In the genomic region with DNA sequence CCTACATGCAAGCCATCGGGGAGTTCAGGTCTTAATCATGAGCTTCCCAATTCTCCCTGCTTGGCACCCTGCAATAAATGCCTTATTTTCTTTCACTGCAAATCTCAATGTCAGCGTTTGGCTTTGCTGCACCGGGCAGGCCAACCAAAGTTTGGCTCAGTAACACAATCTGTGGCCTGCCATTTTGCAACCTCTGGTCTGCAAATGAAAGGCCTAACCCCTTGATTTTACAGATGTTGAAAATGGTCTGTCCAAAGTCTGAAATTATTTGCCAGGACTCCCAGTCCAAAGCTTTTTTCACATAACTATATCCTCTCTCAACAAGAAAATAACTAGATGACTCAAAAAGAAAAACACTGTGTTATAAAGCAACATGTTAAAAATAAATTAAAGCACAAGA, we compare ENCODE assay signal across 17 cellular contexts. TPM values are rescaled to one million over a fixed set of nuclear protein-coding genes. Genes with fewer than 3 reads are reported as not detected.
DNase-seq lines count a peak whose midpoint lies in the region; ATAC-seq, FAIRE-seq and TF ChIP-seq lines count a peak whose summit lies in the region.
"Had no signal": no experiment of that assay in that cellular context is flagged by ENCODE, and none has a peak within 500 bp of the region (broad histone marks: within the 10 kb centered on the region; RNA-seq: fewer than 3 reads in every experiment).

No MANE protein-coding gene starts in this region.

- H3K9ac ChIP-seq in K562 (ENCODE audit: insufficient read depth in 1 of 2, low read depth in 2 of 2, low read length in 2 of 2) (no peak overlapping the region), liver (ENCODE audit: low read depth in 1 of 2, low read length in 2 of 2) (no peak overlapping the region)
- H3K9ac ChIP-seq: BLaER1 had no signal

- H4K20me1 ChIP-seq in K562 (replicated peaks; ENCODE audit: control insufficient read depth, insufficient read depth, low read length), result no peaks in the 10 kb centered on the region
- H4K20me1 ChIP-seq: BLaER1 had no signal

- H3K36me3 ChIP-seq in K562 (ENCODE audit: control insufficient read depth, insufficient read depth, low read length) (no peaks in the 10 kb centered on the region), liver (ENCODE audit: control insufficient read depth in 4 of 4, insufficient read depth in 3 of 4, low read depth in 1 of 4, low read length in 3 of 4) (no peaks in the 10 kb centered on the region), testis (ENCODE audit: low read depth, missing control alignments) (no peaks in the 10 kb centered on the region)
- H3K36me3 ChIP-seq: BLaER1, uterus had no signal

- no TSS peak for BruUV-seq in K562 (replicated peaks; lab: Mats Ljungman, UMichigan)

- POLR2A ChIA-PET in K562 (lab: Yijun Ruan, JAX), result interaction anchor here (0.8 to 2.6 kb wide), 3 partner anchors 10 to 17 kb away, joined by 3 to 8 read pairs (median 3); no protein-coding TSS in a partner anchor

- H3K27ac Mint-ChIP-seq in activated CD4-positive, alpha-beta T cell treated with anti-CD3 and anti-CD28 coated beads, Interleukin-2, amount 10 ng/mL, durations not matched to agents 24 days and 14 days, result peak overlapping the region; percentile 6
- H3K27ac Mint-ChIP-seq in stimulated activated effector memory CD8-positive, alpha-beta T cell treated with anti-CD3 and anti-CD28 coated beads, Interleukin-12 subunit alpha, Interleukin-12 subunit beta, amount 100 ng/mL, for 72 hours, result peak overlapping the region; percentile 89

- no peak for TF ChIP-seq POLR2A in K562 (conservative IDR thresholded peaks at IDR 0.05)
- no peak for TF ChIP-seq POLR2A in testis (IDR thresholded peaks at IDR 0.05)

- H3K4me1 ChIP-seq in K562 (replicated peaks in 1 of 2; ENCODE audit: control insufficient read depth in 2 of 2, insufficient read depth in 2 of 2, low read length in 2 of 2), result peaks cover 0 to 38% of the 10 kb centered on the region in 2 experiments
- peaks cover 0 to 4% (median 2%) of the 10 kb centered on the region in 4 donors for H3K4me1 ChIP-seq in liver (ENCODE audit: control insufficient read depth in 4 of 4, insufficient read depth in 4 of 4, low read length in 3 of 4)
- H3K4me1 ChIP-seq in testis, result peaks cover 6% of the 10 kb centered on the region
- H3K4me1 ChIP-seq: uterus had no signal

- no peaks in the 10 kb centered on the region for H3K79me2 ChIP-seq in K562 (ENCODE audit: control insufficient read depth, insufficient read depth, low read length)

- H3K4me3 ChIP-seq in K562 (no peak overlapping the region), liver (ENCODE audit: low read depth in 1 of 3, low read length in 3 of 3) (no peak overlapping the region), testis (no peak overlapping the region)
- H3K4me3 ChIP-seq: BLaER1, uterus had no signal

- TF ChIP-seq CTCF in K562 (IDR thresholded peaks at IDR 0.05 in 2 of 3, conservative IDR thresholded peaks at IDR 0.05 in 1 of 3; ENCODE audit: insufficient read depth in 2 of 3, low read depth in 1 of 3, low read length in 3 of 3), result no peak
- TF ChIP-seq CTCF in liver (IDR thresholded peaks at IDR 0.05; ENCODE audit: low read depth, low read length, missing input control), result no peak
- no peak for TF ChIP-seq CTCF in testis (IDR thresholded peaks at IDR 0.05)

- WGBS in K562 (ENCODE audit: insufficient coverage, low coverage, missing lambda C conversion rate), result 57% methylated on average over 3 of the region's 3 CpGs
- 68% methylated on average over 3 of the region's 3 CpGs for WGBS in liver
- WGBS in testis, 2 donors, result 73% methylated on average over 3 of the region's 3 CpGs

- H3K4me3 Mint-ChIP-seq in activated CD4-positive, alpha-beta T cell treated with anti-CD3 and anti-CD28 coated beads, Interleukin-2, amount 10 ng/mL, durations not matched to agents 24 days and 14 days, result no peak overlapping the region
- no peak overlapping the region for H3K4me3 Mint-ChIP-seq in stimulated activated effector memory CD8-positive, alpha-beta T cell treated with anti-CD3 and anti-CD28 coated beads, Interleukin-12 subunit alpha, Interleukin-12 subunit beta, amount 100 ng/mL, for 72 hours

- intact Hi-C loops in activated CD4-positive, alpha-beta T cell treated with anti-CD3 and anti-CD28 coated beads, Interleukin-2, amount 10 ng/mL, durations not matched to agents 24 days and 14 days (cut with micrococcal nuclease), result no loop called here
- intact Hi-C loops in K562 (cut with micrococcal nuclease) (no loop called here), testis (cut with DNase I; ENCODE audit: low total_unique reads) (no loop called here)

- no peak for ATAC-seq in K562
- no peak for ATAC-seq in stimulated activated effector memory CD8-positive, alpha-beta T cell treated with anti-CD3 and anti-CD28 coated beads, Interleukin-12 subunit alpha, Interleukin-12 subunit beta, amount 100 ng/mL, for 72 hours
- ATAC-seq: left colon had no signal

- TF ChIP-seq EP300 in K562 (IDR thresholded peaks at IDR 0.05; ENCODE audit: low read length), result no peak

- H2AFZ ChIP-seq in K562 (ENCODE audit: low read depth, low read length), result peak overlapping the region; percentile 84

- CTCF ChIA-PET in K562 (lab: Yijun Ruan, JAX; ENCODE audit: low intra/inter-chr PET ratio), result no interaction called here

- no peaks in the 10 kb centered on the region for H3K9me1 ChIP-seq in K562 (ENCODE audit: control insufficient read depth, insufficient read depth, low read length)

- peaks cover 8% of the 10 kb centered on the region for H3K9me3 Mint-ChIP-seq in activated CD4-positive, alpha-beta T cell treated with anti-CD3 and anti-CD28 coated beads, Interleukin-2, amount 10 ng/mL, durations not matched to agents 24 days and 14 days
- H3K9me3 Mint-ChIP-seq in stimulated activated effector memory CD8-positive, alpha-beta T cell treated with anti-CD3 and anti-CD28 coated beads, Interleukin-12 subunit alpha, Interleukin-12 subunit beta, amount 100 ng/mL, for 72 hours, result no peaks in the 10 kb centered on the region

- FAIRE-seq in K562 (lab: Jason Lieb, UNC), result no peak
- FAIRE-seq: bronchial epithelial cell had no signal

- H3K27me3 ChIP-seq in K562 (ENCODE audit: control insufficient read depth in 2 of 2, insufficient read depth in 2 of 2, low read length in 2 of 2), result no peaks in the 10 kb centered on the region
- H3K27me3 ChIP-seq in liver (ENCODE audit: control insufficient read depth in 4 of 4, insufficient read depth in 4 of 4, low read length in 3 of 4), result no peaks in the 10 kb centered on the region
- no peaks in the 10 kb centered on the region for H3K27me3 ChIP-seq in testis
- H3K27me3 ChIP-seq: BLaER1, uterus had no signal

- no peak overlapping the region for H3K4me2 ChIP-seq in K562 (ENCODE audit: insufficient read depth, low read length)
- H3K4me2 ChIP-seq: BLaER1 had no signal

- no peaks in the 10 kb centered on the region for H3K27me3 Mint-ChIP-seq in activated CD4-positive, alpha-beta T cell treated with anti-CD3 and anti-CD28 coated beads, Interleukin-2, amount 10 ng/mL, durations not matched to agents 24 days and 14 days

- DNase-seq in activated CD4-positive, alpha-beta T cell treated with anti-CD3 and anti-CD28 coated beads, Interleukin-2, amount 10 ng/mL, durations not matched to agents 24 days and 14 days, result no peak
- DNase-seq in activated CD4-positive, alpha-beta T cell treated with anti-CD3 and anti-CD28 coated beads, Interleukin-2, amount 50 U/mL, for 48 hours, result no peak
- DNase-seq in K562 (ENCODE audit: extremely low read depth in 1 of 4, low spot score in 3 of 4) (no peak), testis (no peak), NCI-H1436 (lab: John Stamatoyannopoulos, UW) (no peak), GM03348 (ENCODE audit: low spot score) (no peak)
- DNase-seq in stimulated activated effector memory CD8-positive, alpha-beta T cell treated with anti-CD3 and anti-CD28 coated beads, Interleukin-12 subunit alpha, Interleukin-12 subunit beta, amount 100 ng/mL, for 72 hours (ENCODE audit: low spot score in 2 of 2), result no peak
- DNase-seq: activated effector memory CD4-positive, alpha-beta T cell treated with anti-CD3 and anti-CD28 coated beads, Interleukin-2, amount 50 U/mL, for 16 hours; left colon; NCI-H1105 treated with DMSO at 0.1 percent for 48 hours; NCI-H446 treated with DMSO at 0.1 percent for 48 hours; stimulated activated CD4-positive, alpha-beta T cell treated with anti-CD3 and anti-CD28 coated beads, Interleukin-12 subunit alpha, Interleukin-12 subunit beta, amount 100 ng/mL, for 4 hours; uterus had no signal

- H3K36me3 Mint-ChIP-seq in activated CD4-positive, alpha-beta T cell treated with anti-CD3 and anti-CD28 coated beads, Interleukin-2, amount 10 ng/mL, durations not matched to agents 24 days and 14 days (ENCODE audit: low read depth), result peaks cover 32% of the 10 kb centered on the region
- no peaks in the 10 kb centered on the region for H3K36me3 Mint-ChIP-seq in stimulated activated effector memory CD8-positive, alpha-beta T cell treated with anti-CD3 and anti-CD28 coated beads, Interleukin-12 subunit alpha, Interleukin-12 subunit beta, amount 100 ng/mL, for 72 hours

- H3K4me1 Mint-ChIP-seq in activated CD4-positive, alpha-beta T cell treated with anti-CD3 and anti-CD28 coated beads, Interleukin-2, amount 10 ng/mL, durations not matched to agents 24 days and 14 days, result peaks cover 44% of the 10 kb centered on the region
- H3K4me1 Mint-ChIP-seq in stimulated activated effector memory CD8-positive, alpha-beta T cell treated with anti-CD3 and anti-CD28 coated beads, Interleukin-12 subunit alpha, Interleukin-12 subunit beta, amount 100 ng/mL, for 72 hours, result peaks cover 43% of the 10 kb centered on the region

- H3K27ac ChIP-seq in K562 (ENCODE audit: extremely low read depth, low read depth, low read length), result no peak overlapping the region
- no peak overlapping the region for H3K27ac ChIP-seq in liver (ENCODE audit: low read depth in 1 of 2, low read length in 2 of 2)
- H3K27ac ChIP-seq in testis, result no peak overlapping the region
- H3K27ac ChIP-seq: BLaER1, uterus had no signal

- in situ Hi-C loops in K562 (cut with MboI), result no loop called here

- H3K9me3 ChIP-seq in K562 (replicated peaks; ENCODE audit: control insufficient read depth, insufficient read depth, low read depth, low read length), result no peaks in the 10 kb centered on the region
- no peaks in the 10 kb centered on the region for H3K9me3 ChIP-seq in liver (ENCODE audit: control insufficient read depth in 4 of 4, low read length in 3 of 4)
- H3K9me3 ChIP-seq in testis, result no peaks in the 10 kb centered on the region
- H3K9me3 ChIP-seq: BLaER1, uterus had no signal

- TF ChIP-seq RAD21 in K562 (CRISPR knock-in tag; conservative IDR thresholded peaks at IDR 0.05 in 1 of 2, IDR thresholded peaks at IDR 0.05 in 1 of 2) (no peak), liver (IDR thresholded peaks at IDR 0.05) (no peak)

RNA-seq across cellular contexts. Expression of a gene that starts 34.0 kb away (rescaled TPM):
- 0.14 and 0.24 TPM in 2 replicates for total RNA-seq in activated CD4-positive, alpha-beta T cell treated with anti-CD3 and anti-CD28 coated beads, Interleukin-2, amount 10 ng/mL, durations not matched to agents 24 days and 14 days
- 2.5 and 5.3 TPM in 2 replicates for total RNA-seq in K562 (2011; cell fraction: chromatin; rRNA removed; ENCODE audit: low replicate concordance)
- 1.5 and 3.0 TPM in 2 replicates for total RNA-seq in K562 (2011; cell fraction: nucleolus; rRNA removed)
- 2.2 and 5.3 TPM in 2 replicates for total RNA-seq in K562 (2011; cell fraction: nucleoplasm; rRNA removed)
- 0.33 and 0.91 TPM in 2 replicates for total RNA-seq in K562 (2014; rRNA removed)
- total RNA-seq in K562 (2014; rRNA removed; fragmentation: Illumina TruSeq; extraction: Trizol), result 1.8 TPM in 2 replicates
- total RNA-seq in K562 (2015; rRNA removed; fragmentation: Illumina TruSeq; extraction: Trizol), result 0.87 and 1.1 TPM in 2 replicates
- total RNA-seq in K562 (2021), result 0.98 and 1.4 TPM in 2 replicates
- 1.1 and 1.2 TPM in 2 replicates for polyA plus RNA-seq in K562 (2011; rRNA removed)
- polyA plus RNA-seq in K562 (2011; cell fraction: cytosol; rRNA removed), result 0.22 and 0.31 TPM in 2 replicates
- polyA plus RNA-seq in K562 (2011; cell fraction: nucleus; rRNA removed), result 1.2 TPM in 2 replicates
- polyA plus RNA-seq in K562 (2012), result 1.3 and 2.3 TPM in 2 replicates
- polyA plus RNA-seq in K562 (2014; fragmentation: Illumina TruSeq; extraction: Trizol), result 0.55 and 0.77 TPM in 2 replicates
- polyA plus RNA-seq in K562 (2014; fragmentation: Nextera tagmentation; extraction: Ambion mirVana), result 1 to 10 TPM; 1.3 to 1.8 TPM
- polyA plus RNA-seq in K562 (2014; rRNA removed), result 0.76 and 0.89 TPM in 2 replicates
- polyA minus RNA-seq in K562 (2011; rRNA and poly(A)+ RNA removed), result 3.7 and 5.4 TPM in 2 replicates
- polyA minus RNA-seq in K562 (2011; cell fraction: cytosol; rRNA and poly(A)+ RNA removed), result not detected in 2 replicates
- 6.1 and 8.0 TPM in 2 replicates for polyA minus RNA-seq in K562 (2011; cell fraction: nucleus; rRNA and poly(A)+ RNA removed)
- total RNA-seq in liver, result under 1 TPM; 0.19 to 0.67 TPM
- under 1 TPM; 0.22 to 0.72 TPM for polyA plus RNA-seq in liver
- 10 to 100 TPM in 1 of 2 donors, 1 to 10 TPM in 1; 9.7 to 22.9 TPM for total RNA-seq in testis
- polyA plus RNA-seq in testis (ENCODE audit: insufficient read depth, low read depth, low replicate concordance), result 23.0 TPM
- total RNA-seq: glomerular endothelial cell had no signal
